Comparison of ENCODE assay signal across 14 cellular contexts in genomic region chrX:123755107-123755506, GRCh38. TPM values are rescaled to one million over a fixed set of nuclear protein-coding genes. Genes with fewer than 3 reads are reported as not detected.
DNase-seq lines count a peak whose midpoint lies in the region; ATAC-seq and TF ChIP-seq lines count a peak whose summit lies in the region.
"Had no signal": no experiment of that assay in that cellular context is flagged by ENCODE, and none has a peak within 500 bp of the region (broad histone marks: within the 10 kb centered on the region; RNA-seq: fewer than 3 reads in every experiment).

No MANE protein-coding gene starts in this region.

- intact Hi-C loops in upper lobe of right lung (cut with DNase I) = no loop called here

- no peak for ATAC-seq in gastroesophageal sphincter
- ATAC-seq in upper lobe of right lung = peak; percentile 67
- ATAC-seq in HG03095 (IDR thresholded peaks at IDR 0.05; ENCODE audit: unreplicated experiment) = no peak

- H3K9me3 ChIP-seq in gastroesophageal sphincter (no peaks in the 10 kb centered on the region), upper lobe of right lung (no peaks in the 10 kb centered on the region)

- WGBS in gastroesophageal sphincter (ENCODE audit: low coverage in 1 of 2), 2 donors = 56 to 71% methylated on average over 1 to 2 of the region's 2 CpGs

- TF ChIP-seq EP300 in gastroesophageal sphincter (IDR thresholded peaks at IDR 0.05) = no peak

- H3K36me3 ChIP-seq in gastroesophageal sphincter (no peaks in the 10 kb centered on the region), upper lobe of right lung (no peaks in the 10 kb centered on the region)

- TF ChIP-seq POLR2A in gastroesophageal sphincter (IDR thresholded peaks at IDR 0.05) = no peak

- H3K4me3 ChIP-seq in gastroesophageal sphincter = no peak overlapping the region
- H3K4me3 ChIP-seq in upper lobe of right lung = no peak overlapping the region

- H3K4me1 ChIP-seq in gastroesophageal sphincter (peaks cover 0 to 20% (median 0%) of the 10 kb centered on the region in 3 donors), upper lobe of right lung (no peaks in the 10 kb centered on the region)

- TF ChIP-seq CTCF in gastroesophageal sphincter (IDR thresholded peaks at IDR 0.05) = no peak
- no peak for TF ChIP-seq CTCF in upper lobe of right lung (IDR thresholded peaks at IDR 0.05)

- H3K27ac ChIP-seq in gastroesophageal sphincter (peak overlapping the region; percentile 70 to 72 (median 72)), upper lobe of right lung (no peak overlapping the region)
- H3K27ac ChIP-seq: HL-60 had no signal

- H3K27me3 ChIP-seq in gastroesophageal sphincter = no peaks in the 10 kb centered on the region
- H3K27me3 ChIP-seq in upper lobe of right lung = no peaks in the 10 kb centered on the region

- DNase-seq in SKM-1 treated with dmso at 0.1 percent for 144 hours (lab: John Stamatoyannopoulos, UW; ENCODE audit: unreplicated experiment) = peak; percentile 16
- no peak for DNase-seq in SKM-1 (lab: John Stamatoyannopoulos, UW; ENCODE audit: unreplicated experiment)
- peak; percentile 3 for DNase-seq in dermis blood vessel endothelial cell
- no peak for DNase-seq in upper lobe of right lung
- no peak for DNase-seq in activated CD8-positive, alpha-beta memory T cell treated with anti-CD3 and anti-CD28 coated beads for 24 hours
- no peak for DNase-seq in NCI-H2171 treated with DMSO at 0.1 percent for 48 hours (lab: John Stamatoyannopoulos, UW)
- DNase-seq: C1 segment of cervical spinal cord; CD4-positive, alpha-beta memory T cell; DMS79; GOT3; H9 had no signal

RNA-seq across cellular contexts. Expression of gene THOC2, which starts 22.3 kb away (rescaled TPM):
- total RNA-seq in dermis blood vessel endothelial cell = 74.5 and 78.5 TPM in 2 replicates
- total RNA-seq in gastroesophageal sphincter = 100 to 1,000 TPM in 3 of 4 donors, 10 to 100 TPM in 1; 84.5 to 139 (median 123) TPM
- 99.9 TPM for total RNA-seq in upper lobe of right lung

Comparison
In these comparisons a context has a peak if more than half of its experiments do, and no peak if none do; other contexts are left out.
1. DNase-seq: peak in SKM-1 treated with dmso at 0.1 percent for 144 hours (single experiment) and dermis blood vessel endothelial cell (single experiment); none in SKM-1 (single experiment), upper lobe of right lung (single experiment), activated CD8-positive, alpha-beta memory T cell treated with anti-CD3 and anti-CD28 coated beads for 24 hours (single experiment) and NCI-H2171 treated with DMSO at 0.1 percent for 48 hours (single experiment).